Comparison of ENCODE assay signal across 1 cellular context in the genomic region with DNA sequence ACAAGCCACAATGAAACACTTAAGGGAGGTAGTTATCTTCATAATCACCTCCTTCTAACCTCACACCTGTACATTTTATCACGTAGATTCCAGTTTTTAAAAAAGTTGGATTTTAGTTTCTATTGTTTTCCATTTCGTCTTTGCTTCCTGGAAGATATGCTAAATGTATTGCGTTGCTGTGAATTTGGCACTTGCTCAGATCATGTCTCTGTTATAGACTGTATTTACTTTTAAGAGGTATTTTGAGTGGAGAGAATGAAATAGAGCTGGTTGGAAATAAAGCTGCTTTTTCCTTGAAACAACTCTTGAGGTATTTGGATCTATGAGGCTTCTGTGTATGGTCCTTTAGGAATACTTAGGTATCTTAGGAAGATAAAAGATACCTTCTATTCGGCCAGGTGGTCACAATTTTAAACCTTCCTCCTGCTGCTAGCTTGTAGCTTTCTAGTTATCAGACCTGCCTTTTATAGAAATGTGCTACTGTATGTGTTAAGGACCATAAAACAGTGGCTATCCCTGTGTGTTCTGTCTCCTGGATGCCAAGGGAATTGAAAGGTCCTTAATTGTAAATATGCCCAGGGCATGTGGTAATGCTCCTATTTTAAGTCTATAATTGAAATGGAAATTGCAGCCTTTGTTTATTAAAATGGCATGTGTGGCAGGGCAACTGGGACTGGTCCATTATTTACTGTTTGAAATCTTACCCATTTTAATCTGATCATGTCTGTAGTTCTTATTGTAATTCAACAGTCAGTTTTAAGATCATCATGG.
TF ChIP-seq lines count a peak whose summit lies in the region.

No MANE protein-coding gene starts in this region.

TF ChIP-seq in SK-N-SH, 30 proteins besides CTCF, POLR2A, EP300 and RAD21 (continued from another document):
- TF ChIP-seq, protein P1, sequence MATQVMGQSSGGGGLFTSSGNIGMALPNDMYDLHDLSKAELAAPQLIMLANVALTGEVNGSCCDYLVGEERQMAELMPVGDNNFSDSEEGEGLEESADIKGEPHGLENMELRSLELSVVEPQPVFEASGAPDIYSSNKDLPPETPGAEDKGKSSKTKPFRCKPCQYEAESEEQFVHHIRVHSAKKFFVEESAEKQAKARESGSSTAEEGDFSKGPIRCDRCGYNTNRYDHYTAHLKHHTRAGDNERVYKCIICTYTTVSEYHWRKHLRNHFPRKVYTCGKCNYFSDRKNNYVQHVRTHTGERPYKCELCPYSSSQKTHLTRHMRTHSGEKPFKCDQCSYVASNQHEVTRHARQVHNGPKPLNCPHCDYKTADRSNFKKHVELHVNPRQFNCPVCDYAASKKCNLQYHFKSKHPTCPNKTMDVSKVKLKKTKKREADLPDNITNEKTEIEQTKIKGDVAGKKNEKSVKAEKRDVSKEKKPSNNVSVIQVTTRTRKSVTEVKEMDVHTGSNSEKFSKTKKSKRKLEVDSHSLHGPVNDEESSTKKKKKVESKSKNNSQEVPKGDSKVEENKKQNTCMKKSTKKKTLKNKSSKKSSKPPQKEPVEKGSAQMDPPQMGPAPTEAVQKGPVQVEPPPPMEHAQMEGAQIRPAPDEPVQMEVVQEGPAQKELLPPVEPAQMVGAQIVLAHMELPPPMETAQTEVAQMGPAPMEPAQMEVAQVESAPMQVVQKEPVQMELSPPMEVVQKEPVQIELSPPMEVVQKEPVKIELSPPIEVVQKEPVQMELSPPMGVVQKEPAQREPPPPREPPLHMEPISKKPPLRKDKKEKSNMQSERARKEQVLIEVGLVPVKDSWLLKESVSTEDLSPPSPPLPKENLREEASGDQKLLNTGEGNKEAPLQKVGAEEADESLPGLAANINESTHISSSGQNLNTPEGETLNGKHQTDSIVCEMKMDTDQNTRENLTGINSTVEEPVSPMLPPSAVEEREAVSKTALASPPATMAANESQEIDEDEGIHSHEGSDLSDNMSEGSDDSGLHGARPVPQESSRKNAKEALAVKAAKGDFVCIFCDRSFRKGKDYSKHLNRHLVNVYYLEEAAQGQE (IDR thresholded peaks at IDR 0.05; ENCODE audit: low read depth, low read length): no peak
- TF ChIP-seq FOXM1 (IDR thresholded peaks at IDR 0.05; ENCODE audit: low read depth) (no peak), RCOR1 (IDR thresholded peaks at IDR 0.05; ENCODE audit: low read length) (peak; percentile 91), ELF1 (IDR thresholded peaks at IDR 0.05) (no peak), MXI1 (IDR thresholded peaks at IDR 0.05; ENCODE audit: low read depth, low read length) (peak; percentile 46; the same call in 1 of the 2 replicates), SIN3A (IDR thresholded peaks at IDR 0.05; ENCODE audit: borderline replicate concordance, low read depth, low read length) (no peak), EZH2phosphoT487 (IDR thresholded peaks at IDR 0.05; ENCODE audit: borderline replicate concordance, low read depth) (no peak), JUND (IDR thresholded peaks at IDR 0.05) (no peak), NRF1 (IDR thresholded peaks at IDR 0.05; ENCODE audit: low read depth, low read length) (no peak)
